8 cellular contexts compared by ENCODE assay signal in genomic region chr1:865633-866032, GRCh38. TPM values are rescaled to one million over a fixed set of nuclear protein-coding genes. Genes with fewer than 3 reads are reported as not detected.
DNase-seq lines count a peak whose midpoint lies in the region; ATAC-seq and TF ChIP-seq lines count a peak whose summit lies in the region.
"Not testable (repeated sequence)": the region's sequence is repeated elsewhere in the genome, so short reads cannot be mapped to it uniquely, and the experiment has no call there.
"Had no signal": no experiment of that assay in that cellular context is flagged by ENCODE, and none has a peak within 500 bp of the region (broad histone marks: within the 10 kb centered on the region; RNA-seq: fewer than 3 reads in every experiment).

No MANE protein-coding gene starts in this region.

- H3K36me3 Mint-ChIP-seq in naive B cell: not testable (repeated sequence)

- 32 to 45% methylated on average over 8 of the region's 8 CpGs for WGBS in heart right ventricle, 2 donors

- H4K20me1 ChIP-seq in OCI-LY7 (ENCODE audit: insufficient read depth, low read length): not testable (repeated sequence)

- CTCF ChIA-PET in GM10248 (lab: Yijun Ruan, JAX); OCI-LY7 (lab: Charles Lee; ENCODE audit: unreplicated experiment): not testable (repeated sequence)

- TF ChIP-seq CTCF in GM10248 (IDR thresholded peaks at IDR 0.05; ENCODE audit: control extremely low read depth, extremely low read depth, low read depth, missing control alignments); OCI-LY7 (conservative IDR thresholded peaks at IDR 0.05; ENCODE audit: low read length); heart right ventricle (IDR thresholded peaks at IDR 0.05): not testable (repeated sequence)

- intact Hi-C loops in OCI-LY7 (cut with micrococcal nuclease; ENCODE audit: unreplicated experiment); heart right ventricle (cut with DNase I): not testable (repeated sequence)

- H3K4me1 Mint-ChIP-seq in naive B cell: peaks cover 34 to 41% (median 38%) of the 10 kb centered on the region in 3 donors

- peak overlapping the region; percentile 51; the same call in 1 of the 2 replicates for H2AFZ ChIP-seq in OCI-LY7 (ENCODE audit: low read length)

- not testable (repeated sequence) for H3K79me2 ChIP-seq in OCI-LY7 (ENCODE audit: insufficient read depth, low read depth, low read length)

- not testable (repeated sequence) for H3K9me2 ChIP-seq in OCI-LY7 (ENCODE audit: insufficient read depth, low read length)

- ATAC-seq in GM18520 (IDR thresholded peaks at IDR 0.05; ENCODE audit: unreplicated experiment) (peak; percentile 37), GM21619 (IDR thresholded peaks at IDR 0.05; ENCODE audit: unreplicated experiment) (peak; percentile 62), HG03354 (IDR thresholded peaks at IDR 0.05; ENCODE audit: poor library complexity, severe bottlenecking, unreplicated experiment) (peak; percentile 76), heart right ventricle (peak; percentile 62 to 90 (median 78)), naive B cell (ENCODE audit: low read depth in 2 of 2) (peak; percentile 93 to 95)

- DNase-seq in GM10248 (ENCODE audit: extremely low spot score) (peak; percentile 22), OCI-LY7 (ENCODE audit: low spot score) (peak; percentile 31), naive B cell (peak; percentile 71)
- DNase-seq in heart right ventricle: not testable (repeated sequence)

- H3K27me3 Mint-ChIP-seq in naive B cell: peaks cover 7 to 18% (median 17%) of the 10 kb centered on the region in 3 donors

- H3K4me2 ChIP-seq in OCI-LY7 (ENCODE audit: low read length): peak overlapping the region; percentile 60

- not testable (repeated sequence) for H3K9me3 Mint-ChIP-seq in naive B cell

- H3K9me3 ChIP-seq in OCI-LY7 (ENCODE audit: low read length); heart right ventricle: not testable (repeated sequence)

- POLR2A ChIA-PET in GM10248 (lab: Yijun Ruan, JAX); OCI-LY7 (lab: Charles Lee): not testable (repeated sequence)

- H3K27ac Mint-ChIP-seq in naive B cell: peak overlapping the region; percentile 84 to 98 (median 97)

- not testable (repeated sequence) for H3K36me3 ChIP-seq in OCI-LY7 (ENCODE audit: insufficient read depth, low read length); heart right ventricle

- BruUV-seq in OCI-LY7 (replicated peaks; lab: Mats Ljungman, UMichigan): not testable (repeated sequence)

- H3K4me3 Mint-ChIP-seq in naive B cell: peak overlapping the region; percentile 18 to 88 (median 79)

- not testable (repeated sequence) for H3K27ac ChIP-seq in OCI-LY7 (ENCODE audit: low read depth, low read length, poor library complexity, severe bottlenecking)
- peak overlapping the region in 6 of 10 donors; percentile 34 to 82 (median 68) for H3K27ac ChIP-seq in heart right ventricle

- not testable (repeated sequence) for H3K4me3 ChIP-seq in OCI-LY7 (ENCODE audit: low read depth, low read length, poor library complexity, severe bottlenecking); heart right ventricle

- H3K4me1 ChIP-seq in OCI-LY7 (ENCODE audit: insufficient read depth, low read length, poor library complexity, severe bottlenecking) (peaks cover 23% of the 10 kb centered on the region), heart right ventricle (peaks cover 0 to 32% (median 8%) of the 10 kb centered on the region in 9 donors)

- H3K27me3 ChIP-seq in heart right ventricle: peaks cover 0 to 23% (median 5%) of the 10 kb centered on the region in 7 donors

RNA-seq across cellular contexts. Expression of gene SAMD11, which starts 58.1 kb away (rescaled TPM):
- total RNA-seq in OCI-LY7 (2014; rRNA removed; shearing (Covaris generic)): 0.06 TPM in 1 of 2 replicates, not detected in the other
- total RNA-seq in OCI-LY7 (2022) (not detected in 2 replicates), heart right ventricle (1 to 10 TPM in 8 of 10 donors, under 1 TPM in 2; 0.87 to 2.2 (median 1.2) TPM)
- polyA plus RNA-seq in heart right ventricle (1 to 10 TPM; 1.5 to 2.4 TPM), naive B cell (ENCODE audit: low read depth in 6 of 6) (under 1 TPM in 2 of 6 donors, not detected in 4; 0.19 to 0.40 TPM)
- total RNA-seq: T-helper 2 cell treated with Interferon-gamma antibody and Interleukin-4, amounts not matched to agents 100 ng/mL and 5 ng/mL, for 36 hours had no signal

Comparison
In these comparisons a context has a peak if more than half of its experiments do, and no peak if none do; other contexts are left out.
1. ATAC-seq: peak in every context shown above with its lines; median percentile 94 in naive B cell; 78 in heart right ventricle; 76 in HG03354; 62 in GM21619; 37 in GM18520.